Comparison of ENCODE assay signal across 11 cellular contexts in the genomic region with DNA sequence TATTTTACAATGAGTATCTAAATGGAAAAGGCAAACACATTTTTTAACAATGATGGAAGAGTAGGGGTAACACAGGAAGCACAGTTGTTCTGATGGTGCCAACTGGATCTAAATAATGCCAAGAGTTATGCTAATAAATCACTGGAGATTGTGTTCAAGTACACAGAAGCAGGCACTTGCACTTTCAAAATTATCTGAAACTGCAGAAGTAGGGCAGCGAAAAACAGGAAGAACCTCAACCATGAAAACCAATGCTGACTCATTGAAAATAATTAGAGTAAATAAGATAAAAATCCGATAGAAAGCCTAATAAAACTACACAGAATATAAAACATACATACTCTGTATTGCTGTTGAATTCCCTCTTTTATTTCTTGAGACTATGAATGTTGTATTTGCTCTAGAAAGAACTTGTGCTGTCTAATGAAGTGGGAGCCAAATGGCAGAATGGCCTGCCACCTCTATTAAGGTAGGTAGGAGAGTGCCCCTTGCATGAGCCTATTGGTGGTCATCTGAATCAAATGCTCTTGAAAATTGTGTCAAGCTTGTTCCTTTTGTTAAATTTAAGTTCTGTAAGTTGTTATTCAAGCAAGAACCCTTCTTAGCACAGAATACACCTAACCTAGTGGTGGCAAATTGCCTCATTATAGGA.
DNase-seq lines count a peak whose midpoint lies in the region; ATAC-seq and TF ChIP-seq lines count a peak whose summit lies in the region.
"Had no signal": no experiment of that assay in that cellular context is flagged by ENCODE, and none has a peak within 500 bp of the region (broad histone marks: within the 10 kb centered on the region; RNA-seq: fewer than 3 reads in every experiment).

No MANE protein-coding gene starts in this region.

- H3K27me3 ChIP-seq in brain microvascular endothelial cell (replicated peaks) (no peaks in the 10 kb centered on the region), tibial artery (no peaks in the 10 kb centered on the region)
- H3K27me3 ChIP-seq: testis had no signal

- H3K9me3 ChIP-seq in tibial artery: no peaks in the 10 kb centered on the region
- H3K9me3 ChIP-seq: testis had no signal

- peak; percentile 61 for DNase-seq in GM12865 (ENCODE audit: low read depth)
- no peak for DNase-seq in brain microvascular endothelial cell
- DNase-seq in NCI-H1930 (lab: John Stamatoyannopoulos, UW): no peak
- no peak for DNase-seq in NCI-H82 treated with DMSO at 0.1 percent for 48 hours (lab: John Stamatoyannopoulos, UW; ENCODE audit: unreplicated experiment)
- DNase-seq in activated T-cell treated with anti-CD3 and anti-CD28 coated beads for 4 hours: no peak
- DNase-seq in tibial artery: no peak
- DNase-seq: activated naive CD8-positive, alpha-beta T cell treated with anti-CD3 and anti-CD28 coated beads, Interleukin-2, amount 10 ng/mL, durations not matched to agents 7 days and 5 days; CD4-positive, alpha-beta memory T cell; testis had no signal

- peak overlapping the region; percentile 60 for H3K27ac ChIP-seq in brain microvascular endothelial cell
- no peak overlapping the region for H3K27ac ChIP-seq in tibial artery
- H3K27ac ChIP-seq: testis had no signal

- in situ Hi-C loops in brain microvascular endothelial cell (cut with HindIII; ENCODE audit: low pct_ligation_motif_present, low sequenced_read_pairs): loop anchor here (10.0 kb wide), 1 partner anchor 295 kb away; no protein-coding TSS in a partner anchor

- H3K4me1 ChIP-seq in tibial artery: peaks cover 0 to 21% (median 0%) of the 10 kb centered on the region in 4 donors
- H3K4me1 ChIP-seq: testis had no signal

- H3K4me3 ChIP-seq in GM12865 (ENCODE audit: low read depth, low read length) (no peak overlapping the region; the same call in 1 of the 2 replicates), brain microvascular endothelial cell (ENCODE audit: low read depth, low read length) (no peak overlapping the region), tibial artery (no peak overlapping the region)
- H3K4me3 ChIP-seq: testis had no signal

- H3K36me3 ChIP-seq in brain microvascular endothelial cell (replicated peaks) (no peaks in the 10 kb centered on the region), tibial artery (no peaks in the 10 kb centered on the region)

- ATAC-seq in GM21423 (IDR thresholded peaks at IDR 0.05; ENCODE audit: unreplicated experiment) (peak; percentile 86), HG03378 (IDR thresholded peaks at IDR 0.05; ENCODE audit: unreplicated experiment) (peak; percentile 88)

- intact Hi-C loops in tibial artery (cut with DNase I; ENCODE audit: low total_unique reads): no loop called here

- no peak for TF ChIP-seq CTCF in GM12865 (IDR thresholded peaks at IDR 0.05; ENCODE audit: insufficient read depth, low read depth, low read length, missing control alignments)
- TF ChIP-seq CTCF in brain microvascular endothelial cell (IDR thresholded peaks at IDR 0.05; ENCODE audit: low read depth, low read length, missing control alignments): no peak
- no peak for TF ChIP-seq CTCF in tibial artery (IDR thresholded peaks at IDR 0.05)
